2 cellular contexts compared by ENCODE assay signal in genomic region chr10:34406463-34407138, GRCh38.
TF ChIP-seq lines count a peak whose summit lies in the region.

No MANE protein-coding gene starts in this region.

TF ChIP-seq in HepG2, 621 proteins besides CTCF, POLR2A, EP300 and RAD21:
- TF ChIP-seq FUBP1 (CRISPR knock-in tag; IDR thresholded peaks at IDR 0.05; ENCODE audit: borderline replicate concordance) (no peak), ZNF800 (CRISPR knock-in tag; IDR thresholded peaks at IDR 0.05) (no peak), ZNF121 (CRISPR knock-in tag; IDR thresholded peaks at IDR 0.05) (peak; percentile 92), HNF4G (IDR thresholded peaks at IDR 0.05; ENCODE audit: borderline replicate concordance, low read depth, low read length) (no peak), HNF4G (CRISPR knock-in tag; IDR thresholded peaks at IDR 0.05; ENCODE audit: borderline replicate concordance, low read depth) (no peak), WIZ (CRISPR knock-in tag; IDR thresholded peaks at IDR 0.05) (no peak), HNRNPLL (IDR thresholded peaks at IDR 0.05; ENCODE audit: low read depth, low read length, poor library complexity, severe bottlenecking) (no peak)

TF ChIP-seq in endothelial cell of umbilical vein, 7 proteins besides CTCF, POLR2A, EP300 and RAD21:
- TF ChIP-seq MAX (IDR thresholded peaks at IDR 0.05; ENCODE audit: insufficient read depth, insufficient read length) = no peak
TF ChIP-seq in endothelial cell of umbilical vein: peak in this region for 0.
